ENCODE assay signal across 12 cellular contexts in the genomic region with DNA sequence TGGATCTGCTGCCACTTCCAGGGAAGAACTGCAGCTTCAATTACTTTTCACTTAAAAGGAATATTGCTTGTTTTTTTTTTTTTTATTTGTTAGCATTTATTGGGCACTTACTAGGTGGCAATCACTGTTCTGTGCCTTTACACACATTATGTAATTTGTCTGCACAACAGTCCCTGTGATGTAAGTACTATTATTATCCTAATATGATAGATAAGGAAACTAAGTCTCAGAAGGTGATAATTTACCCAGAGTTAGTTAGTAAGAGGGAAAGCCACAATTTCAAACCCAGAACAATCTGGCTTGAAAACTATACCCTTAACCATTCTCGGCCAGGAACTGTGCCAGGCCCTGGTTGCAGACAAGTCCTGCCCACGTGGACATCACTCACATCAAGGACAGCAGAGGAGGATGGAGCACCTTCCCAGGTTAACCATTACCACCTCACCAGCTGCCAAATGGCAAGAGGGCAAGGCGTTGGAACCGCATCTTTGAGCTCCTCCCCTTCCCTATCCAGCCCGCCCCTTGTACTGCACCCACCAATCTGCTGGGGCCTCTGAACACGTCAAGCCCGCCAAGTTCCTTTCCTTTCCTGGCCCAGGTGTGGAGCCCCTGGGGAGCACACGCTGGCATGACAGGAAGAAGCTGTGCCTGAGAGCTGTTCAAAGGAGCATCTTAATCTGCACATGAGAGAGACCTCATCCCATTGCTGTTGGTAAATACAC.
DNase-seq lines count a peak whose midpoint lies in the region; ATAC-seq and TF ChIP-seq lines count a peak whose summit lies in the region.
"Had no signal": no experiment of that assay in that cellular context is flagged by ENCODE, and none has a peak within 500 bp of the region (broad histone marks: within the 10 kb centered on the region; RNA-seq: fewer than 3 reads in every experiment).

No MANE protein-coding gene starts in this region.

- intact Hi-C loops in left ventricle myocardium superior (cut with micrococcal nuclease): no loop called here

- DNase-seq in GM06990 (ENCODE audit: extremely low read depth, insufficient read length) (peak; percentile 32), iPS DF 6.9 (ENCODE audit: low read depth, low spot score) (peak; percentile 58), left ventricle myocardium superior (no peak), NCI-H748 treated with DMSO at 0.1 percent for 48 hours (lab: John Stamatoyannopoulos, UW) (no peak), BE2C (no peak)
- DNase-seq: left cardiac atrium, NCI-H2081 treated with DMSO at 0.1 percent for 48 hours, PC-9 had no signal

- no peak for TF ChIP-seq CTCF in GM06990 (IDR thresholded peaks at IDR 0.05; ENCODE audit: insufficient read depth, low read length, poor library complexity, severe bottlenecking)
- no peak for TF ChIP-seq CTCF in BE2C (IDR thresholded peaks at IDR 0.05; ENCODE audit: low read depth, low read length)

- H3K4me1 ChIP-seq in iPS DF 6.9 (ENCODE audit: control insufficient read depth, insufficient read depth, low read length): peaks cover 7% of the 10 kb centered on the region; the same call in 1 of the 2 replicates
- no peaks in the 10 kb centered on the region for H3K4me1 ChIP-seq in BE2C

- ATAC-seq in GM19463 (IDR thresholded peaks at IDR 0.05; ENCODE audit: unreplicated experiment) (peak; percentile 63), HG03432 (IDR thresholded peaks at IDR 0.05; ENCODE audit: unreplicated experiment) (peak; percentile 80), left ventricle myocardium superior (no peak), HG02840 (IDR thresholded peaks at IDR 0.05; ENCODE audit: low FRiP score, unreplicated experiment) (no peak)

- no peaks in the 10 kb centered on the region for H3K27me3 ChIP-seq in GM06990 (replicated peaks; ENCODE audit: control insufficient read depth, insufficient read depth, low read length)
- no peaks in the 10 kb centered on the region for H3K27me3 ChIP-seq in iPS DF 6.9 (ENCODE audit: control insufficient read depth, insufficient read depth, low read length)
- H3K27me3 ChIP-seq in BE2C: peaks cover 7% of the 10 kb centered on the region

- WGBS in iPS DF 6.9 (ENCODE audit: insufficient coverage, insufficient read length): no CpG with 5 or more reads among the region's 8 CpGs

- H3K36me3 ChIP-seq in GM06990 (ENCODE audit: control insufficient read depth, insufficient read depth, low read length) (no peaks in the 10 kb centered on the region), iPS DF 6.9 (ENCODE audit: control insufficient read depth, insufficient read depth, low read length) (no peaks in the 10 kb centered on the region), BE2C (no peaks in the 10 kb centered on the region)
- H3K36me3 ChIP-seq: neutrophil had no signal

- H3K4me3 ChIP-seq in GM06990 (replicated peaks; ENCODE audit: low read depth, low read length): no peak overlapping the region
- no peak overlapping the region for H3K4me3 ChIP-seq in iPS DF 6.9 (ENCODE audit: low read length)
- H3K4me3 ChIP-seq in BE2C (ENCODE audit: low read depth, low read length): no peak overlapping the region
- H3K4me3 ChIP-seq: PC-9 had no signal

- no peak overlapping the region for H3K27ac ChIP-seq in iPS DF 6.9 (ENCODE audit: low read length)
- H3K27ac ChIP-seq: neutrophil, PC-9 had no signal

- no peaks in the 10 kb centered on the region for H3K9me3 ChIP-seq in iPS DF 6.9 (ENCODE audit: control insufficient read depth, insufficient read depth, low read length)
- H3K9me3 ChIP-seq in BE2C: no peaks in the 10 kb centered on the region
- H3K9me3 ChIP-seq: neutrophil had no signal

Comparison
In these comparisons a context has a peak if more than half of its experiments do, and no peak if none do; other contexts are left out.
1. DNase-seq: peak in GM06990 (single experiment) and iPS DF 6.9 (single experiment); none in left ventricle myocardium superior (single experiment), NCI-H748 treated with DMSO at 0.1 percent for 48 hours (single experiment) and BE2C (single experiment).
2. ATAC-seq: peak in GM19463 (single experiment) and HG03432 (single experiment); none in left ventricle myocardium superior (single experiment) and HG02840 (single experiment).